In the genomic region with DNA sequence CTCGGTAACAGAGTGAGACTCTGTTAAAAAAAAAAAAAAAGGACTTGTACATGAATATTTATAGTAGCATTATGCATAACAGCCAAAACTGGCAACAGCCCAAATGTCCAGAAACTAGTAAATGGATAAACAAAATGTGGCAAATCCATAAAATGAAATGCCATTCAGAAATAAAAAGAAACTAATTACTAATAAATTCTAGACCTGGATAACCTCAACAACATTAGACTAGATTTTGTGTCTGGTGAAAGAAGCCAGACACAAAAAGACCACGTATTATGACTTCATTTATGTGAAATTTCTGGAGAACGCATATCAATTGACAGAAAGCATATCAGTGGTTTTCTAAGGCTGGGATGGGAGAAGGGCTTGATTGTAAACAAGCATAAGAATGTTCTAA, we compare ENCODE assay signal across 1 cellular context.
TF ChIP-seq lines count a peak whose summit lies in the region.

No MANE protein-coding gene starts in this region.

TF ChIP-seq in SK-N-SH treated with all-trans-retinoic acid at 6 μM for 48 hours, 23 proteins besides CTCF, POLR2A, EP300 and RAD21 (continued from another document):
- TF ChIP-seq, protein P1, sequence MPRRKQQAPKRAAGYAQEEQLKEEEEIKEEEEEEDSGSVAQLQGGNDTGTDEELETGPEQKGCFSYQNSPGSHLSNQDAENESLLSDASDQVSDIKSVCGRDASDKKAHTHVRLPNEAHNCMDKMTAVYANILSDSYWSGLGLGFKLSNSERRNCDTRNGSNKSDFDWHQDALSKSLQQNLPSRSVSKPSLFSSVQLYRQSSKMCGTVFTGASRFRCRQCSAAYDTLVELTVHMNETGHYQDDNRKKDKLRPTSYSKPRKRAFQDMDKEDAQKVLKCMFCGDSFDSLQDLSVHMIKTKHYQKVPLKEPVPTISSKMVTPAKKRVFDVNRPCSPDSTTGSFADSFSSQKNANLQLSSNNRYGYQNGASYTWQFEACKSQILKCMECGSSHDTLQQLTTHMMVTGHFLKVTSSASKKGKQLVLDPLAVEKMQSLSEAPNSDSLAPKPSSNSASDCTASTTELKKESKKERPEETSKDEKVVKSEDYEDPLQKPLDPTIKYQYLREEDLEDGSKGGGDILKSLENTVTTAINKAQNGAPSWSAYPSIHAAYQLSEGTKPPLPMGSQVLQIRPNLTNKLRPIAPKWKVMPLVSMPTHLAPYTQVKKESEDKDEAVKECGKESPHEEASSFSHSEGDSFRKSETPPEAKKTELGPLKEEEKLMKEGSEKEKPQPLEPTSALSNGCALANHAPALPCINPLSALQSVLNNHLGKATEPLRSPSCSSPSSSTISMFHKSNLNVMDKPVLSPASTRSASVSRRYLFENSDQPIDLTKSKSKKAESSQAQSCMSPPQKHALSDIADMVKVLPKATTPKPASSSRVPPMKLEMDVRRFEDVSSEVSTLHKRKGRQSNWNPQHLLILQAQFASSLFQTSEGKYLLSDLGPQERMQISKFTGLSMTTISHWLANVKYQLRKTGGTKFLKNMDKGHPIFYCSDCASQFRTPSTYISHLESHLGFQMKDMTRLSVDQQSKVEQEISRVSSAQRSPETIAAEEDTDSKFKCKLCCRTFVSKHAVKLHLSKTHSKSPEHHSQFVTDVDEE (CRISPR knock-in tag; IDR thresholded peaks at IDR 0.05), result 0 out of 2 replicates have a peak, but pooled peaks have one; percentile 23
- peak; percentile 72 for TF ChIP-seq ISL1 (CRISPR knock-in tag; IDR thresholded peaks at IDR 0.05)
